In the genomic region with DNA sequence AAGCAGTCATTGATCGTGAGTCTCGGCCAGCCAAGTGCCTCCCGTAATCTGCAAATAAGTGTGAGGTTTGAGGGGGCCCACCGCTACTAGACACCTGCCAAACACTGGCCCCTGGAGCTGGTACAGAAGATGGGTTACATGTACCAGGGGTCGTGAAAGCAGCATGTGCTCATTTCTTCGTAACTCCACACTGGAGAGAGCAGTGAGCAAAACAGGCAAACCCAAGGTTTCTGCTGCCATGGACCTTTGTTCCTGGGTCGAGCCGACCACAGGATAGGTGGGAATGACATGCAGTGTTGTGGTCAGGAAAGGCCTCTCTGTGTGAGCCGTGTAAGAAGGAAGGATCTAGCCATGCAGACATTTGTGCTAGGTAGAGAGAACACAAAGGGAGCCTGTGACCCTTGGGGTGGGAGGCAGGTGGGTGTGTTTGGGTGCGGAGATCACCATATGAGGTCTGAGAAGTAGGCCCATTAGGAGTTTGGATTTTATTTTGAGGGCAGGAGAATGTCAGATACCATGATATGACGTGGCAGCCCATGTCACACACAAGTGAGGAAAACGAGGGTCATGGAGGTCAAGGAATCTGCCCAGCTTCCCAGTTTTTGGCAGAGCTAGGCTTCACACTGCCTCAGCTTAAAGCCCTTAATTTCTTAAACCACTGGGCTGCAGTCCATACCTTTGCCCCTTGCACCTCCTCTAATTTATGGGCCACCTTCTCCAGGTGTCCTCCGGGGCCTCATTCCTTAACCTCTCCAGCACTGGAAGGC, we compare ENCODE assay signal across 8 cellular contexts. TPM values are rescaled to one million over a fixed set of nuclear protein-coding genes. Genes with fewer than 3 reads are reported as not detected.
A peak's percentile ranks its signal among the peaks of the same experiment; 100 is the strongest.
DNase-seq lines count a peak whose midpoint lies in the region; ATAC-seq and TF ChIP-seq lines count a peak whose summit lies in the region.

No MANE protein-coding gene starts in this region.

- CTCF ChIA-PET in activated CD4-positive, alpha-beta T cell treated with anti-CD3 and anti-CD28 coated beads for 36 hours (lab: Charles Lee): interaction anchor here (0.7 to 3.7 kb wide), 8 partner anchors 16 to 405 kb away, joined by 3 to 23 read pairs (median 8); partner anchors contain the start of genes LNX2 and MTIF3

- H3K27me3 Mint-ChIP-seq in activated CD4-positive, alpha-beta T cell treated with anti-CD3 and anti-CD28 coated beads for 36 hours: no peaks in the 10 kb centered on the region

- 26 to 32% (median 29%) methylated on average over 10 to 13 of the region's 13 CpGs for WGBS in adrenal gland, 4 donors
- 20 to 22% methylated on average over 13 of the region's 13 CpGs for WGBS in testis, 2 donors

- peak overlapping the region; percentile 86 for H3K27ac ChIP-seq in KMS-11
- H3K27ac ChIP-seq in adrenal gland: peak overlapping the region; percentile 55 to 96 (median 92)
- H3K27ac ChIP-seq in testis: peak overlapping the region; percentile 71 to 78

- H3K4me1 Mint-ChIP-seq in activated CD4-positive, alpha-beta T cell treated with anti-CD3 and anti-CD28 coated beads for 36 hours: peaks cover 45% of the 10 kb centered on the region

- H3K9me3 Mint-ChIP-seq in activated CD4-positive, alpha-beta T cell treated with anti-CD3 and anti-CD28 coated beads for 36 hours (ENCODE audit: low read depth): no peaks in the 10 kb centered on the region

- TF ChIP-seq CTCF in KMS-11 (conservative IDR thresholded peaks at IDR 0.05; ENCODE audit: low read depth, low read length): no peak
- no peak for TF ChIP-seq CTCF in adrenal gland (IDR thresholded peaks at IDR 0.05)
- TF ChIP-seq CTCF in testis (IDR thresholded peaks at IDR 0.05): no peak

- intact Hi-C loops in activated CD4-positive, alpha-beta T cell treated with anti-CD3 and anti-CD28 coated beads for 36 hours (cut with DNase I, micrococcal nuclease): loop anchor here (1.0 to 10.0 kb wide), 7 partner anchors 153 to 1229 kb away; partner anchors contain the start of genes PAN3 (in 1 of the 2), POMP (in 1 of the 2), RASL11A (in 1 of the 2) and RNF6 (in 1 of the 2)
- intact Hi-C loops in adrenal gland (cut with DNase I): no loop called here
- intact Hi-C loops in testis (cut with DNase I; ENCODE audit: low total_unique reads): no loop called here

- H3K27ac Mint-ChIP-seq in activated CD4-positive, alpha-beta T cell treated with anti-CD3 and anti-CD28 coated beads for 36 hours: peak overlapping the region; percentile 97

- H3K9ac ChIP-seq in KMS-11: peak overlapping the region; percentile 97

- H3K4me2 ChIP-seq in KMS-11: peak overlapping the region; percentile 86

- peak overlapping the region; percentile 38; the same call in 1 of the 2 replicates for H2AFZ ChIP-seq in KMS-11 (ENCODE audit: low read depth)

- peak; percentile 25 for DNase-seq in activated CD4-positive, alpha-beta T cell treated with anti-CD3 and anti-CD28 coated beads for 36 hours
- DNase-seq in activated CD4-positive, alpha-beta T cell treated with anti-CD3 and anti-CD28 coated beads for 48 hours: no peak
- peak in 6 of 7 donors; percentile 16 to 67 (median 42) for DNase-seq in adrenal gland
- no peak for DNase-seq in left lobe of liver (ENCODE audit: low spot score)
- DNase-seq in testis: no peak
- no peak for DNase-seq in cerebellum (ENCODE audit: low spot score)

- H3K9me3 ChIP-seq in adrenal gland (replicated peaks in 1 of 3): no peaks in the 10 kb centered on the region
- no peaks in the 10 kb centered on the region for H3K9me3 ChIP-seq in testis

- H3K4me3 Mint-ChIP-seq in activated CD4-positive, alpha-beta T cell treated with anti-CD3 and anti-CD28 coated beads for 36 hours: peak overlapping the region; percentile 80

- ATAC-seq in activated CD4-positive, alpha-beta T cell treated with anti-CD3 and anti-CD28 coated beads for 36 hours: peak; percentile 0
- ATAC-seq in left lobe of liver (peak; percentile 26), HG03442 (IDR thresholded peaks at IDR 0.05; ENCODE audit: unreplicated experiment) (no peak)

- H3K36me3 Mint-ChIP-seq in activated CD4-positive, alpha-beta T cell treated with anti-CD3 and anti-CD28 coated beads for 36 hours (ENCODE audit: low read depth): peaks cover 41% of the 10 kb centered on the region

- H3K4me3 ChIP-seq in KMS-11 (IDR thresholded peaks at IDR 0.05; ENCODE audit: insufficient read depth, low read depth, low read length) (peak overlapping the region; percentile 46), adrenal gland (peak overlapping the region in 2 of 4 donors; percentile 46 to 80), testis (peak overlapping the region; percentile 77 to 90)

- TF ChIP-seq POLR2A in adrenal gland (IDR thresholded peaks at IDR 0.05) (no peak), testis (IDR thresholded peaks at IDR 0.05) (no peak)

- H3K27me3 ChIP-seq in KMS-11 (ENCODE audit: insufficient read depth, low read depth): no peaks in the 10 kb centered on the region
- H3K27me3 ChIP-seq in adrenal gland: no peaks in the 10 kb centered on the region
- H3K27me3 ChIP-seq in testis: no peaks in the 10 kb centered on the region

- peaks cover 8% of the 10 kb centered on the region for H3K4me1 ChIP-seq in KMS-11 (ENCODE audit: low read depth, poor library complexity, severe bottlenecking)
- H3K4me1 ChIP-seq in adrenal gland (replicated peaks in 1 of 2): peaks cover 28 to 32% of the 10 kb centered on the region in 2 donors
- H3K4me1 ChIP-seq in testis: peaks cover 19% of the 10 kb centered on the region

- POLR2A ChIA-PET in activated CD4-positive, alpha-beta T cell treated with anti-CD3 and anti-CD28 coated beads for 36 hours (lab: Charles Lee): interaction anchor here (0.6 to 4.6 kb wide), 6 partner anchors 17 to 199 kb away, joined by 3 to 42 read pairs (median 4); partner anchors contain the start of gene MTIF3

- no peaks in the 10 kb centered on the region for H4K20me1 ChIP-seq in KMS-11 (ENCODE audit: insufficient read depth)

- peaks cover 35% of the 10 kb centered on the region for H3K79me2 ChIP-seq in KMS-11 (ENCODE audit: insufficient read depth, low read depth)

- no peaks in the 10 kb centered on the region; the same call in 1 of the 2 replicates for H3K36me3 ChIP-seq in KMS-11 (ENCODE audit: insufficient read depth)
- peaks cover 0 to 25% of the 10 kb centered on the region in 2 donors for H3K36me3 ChIP-seq in adrenal gland (replicated peaks in 1 of 2)
- H3K36me3 ChIP-seq in testis (ENCODE audit: low read depth, missing control alignments): no peaks in the 10 kb centered on the region

RNA-seq across cellular contexts. Expression of gene GTF3A, which starts 0.9 kb away (rescaled TPM):
- 100 to 1,000 TPM; 177 to 208 TPM for total RNA-seq in activated CD4-positive, alpha-beta T cell treated with anti-CD3 and anti-CD28 coated beads for 36 hours
- total RNA-seq in adrenal gland: 100 to 1,000 TPM in 3 of 8 donors, 10 to 100 TPM in 5; 55.2 to 265 (median 82.8) TPM
- polyA plus RNA-seq in adrenal gland: 100 to 1,000 TPM; 153 to 239 (median 168) TPM
- 64.5 TPM for total RNA-seq in left lobe of liver
- total RNA-seq in testis: 10 to 100 TPM; 73.2 to 75.7 TPM
- polyA plus RNA-seq in testis (ENCODE audit: insufficient read depth, low read depth, low replicate concordance): 82.6 TPM
- total RNA-seq in cerebellum: 52.4 TPM

RNA-seq across cellular contexts. Expression of gene MTIF3, which starts 25.0 kb away (rescaled TPM):
- total RNA-seq in activated CD4-positive, alpha-beta T cell treated with anti-CD3 and anti-CD28 coated beads for 36 hours: 10 to 100 TPM; 27.5 to 43.0 TPM
- total RNA-seq in adrenal gland: 100 to 1,000 TPM in 1 of 8 donors, 10 to 100 TPM in 7; 51.9 to 110 (median 74.1) TPM
- polyA plus RNA-seq in adrenal gland: 100 to 1,000 TPM in 2 of 3 donors, 10 to 100 TPM in 1; 89.6 to 181 (median 147) TPM
- 24.0 TPM for total RNA-seq in left lobe of liver
- total RNA-seq in testis: 100 to 1,000 TPM in 1 of 2 donors, 10 to 100 TPM in 1; 87.6 to 141 TPM
- 94.2 TPM for polyA plus RNA-seq in testis (ENCODE audit: insufficient read depth, low read depth, low replicate concordance)
- 29.9 TPM for total RNA-seq in cerebellum

Comparison
In these comparisons a context has a peak if more than half of its experiments do, and no peak if none do; other contexts are left out.
1. DNase-seq: peak in activated CD4-positive, alpha-beta T cell treated with anti-CD3 and anti-CD28 coated beads for 36 hours (single experiment) and adrenal gland (6 of 7); none in activated CD4-positive, alpha-beta T cell treated with anti-CD3 and anti-CD28 coated beads for 48 hours (single experiment), left lobe of liver (single experiment), testis (single experiment) and cerebellum (single experiment).
2. intact Hi-C loops: an anchor here in activated CD4-positive, alpha-beta T cell treated with anti-CD3 and anti-CD28 coated beads for 36 hours (1.0 to 10.0 kb wide); none called in adrenal gland and testis.
3. Peak in every context shown above with its lines, with median percentiles within 50 percentile points of each other: H3K27ac ChIP-seq.